9 cellular contexts compared by ENCODE assay signal in the genomic region with DNA sequence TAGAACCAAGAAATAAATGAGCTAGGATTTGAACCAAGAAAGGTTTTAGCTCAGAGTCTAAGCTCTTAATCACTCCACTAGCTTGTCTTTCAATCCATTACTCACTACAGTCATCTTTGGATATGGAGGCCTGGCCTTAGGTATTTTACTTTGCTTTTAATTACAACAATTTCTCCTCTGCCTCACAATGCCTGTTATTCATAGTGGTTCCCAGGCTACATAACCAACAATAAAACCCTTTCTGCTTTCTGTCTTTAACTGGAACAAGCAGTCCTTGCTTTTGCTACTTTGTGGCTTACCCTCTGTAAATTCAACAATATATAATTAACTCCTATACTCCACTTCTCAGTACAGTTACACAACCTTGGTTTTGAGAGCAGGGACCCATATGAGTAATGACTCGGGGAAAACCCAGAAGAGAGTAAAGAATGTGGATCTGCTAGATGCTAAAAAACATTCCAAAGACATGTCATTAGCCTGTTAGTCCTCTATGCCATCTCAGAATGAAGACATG.
A peak's percentile ranks its signal among the peaks of the same experiment; 100 is the strongest.
DNase-seq lines count a peak whose midpoint lies in the region; TF ChIP-seq lines count a peak whose summit lies in the region.
"Had no signal": no experiment of that assay in that cellular context is flagged by ENCODE, and none has a peak within 500 bp of the region (broad histone marks: within the 10 kb centered on the region; RNA-seq: fewer than 3 reads in every experiment).

No MANE protein-coding gene starts in this region.

- DNase-seq in GM06990 (ENCODE audit: extremely low read depth, insufficient read length), result peak; percentile 15
- DNase-seq in GM23248, result peak; percentile 86
- DNase-seq in MV-4-11 (lab: John Stamatoyannopoulos, UW), result peak; percentile 31
- DNase-seq in fibroblast of the aortic adventitia (ENCODE audit: low read depth), result peak; percentile 85
- DNase-seq in GM10266 (ENCODE audit: extremely low spot score), result no peak
- DNase-seq in CD4-positive, alpha-beta memory T cell, result no peak
- DNase-seq in KBM-7, result no peak

- peak overlapping the region; percentile 19 for H3K4me2 ChIP-seq in GM23248 (ENCODE audit: unreplicated experiment)

- peak overlapping the region in 1 of 7 donors; percentile 60 for H3K27ac Mint-ChIP-seq in CD4-positive, alpha-beta memory T cell

- TF ChIP-seq CTCF in GM06990 (IDR thresholded peaks at IDR 0.05; ENCODE audit: insufficient read depth, low read length, poor library complexity, severe bottlenecking) (no peak), fibroblast of the aortic adventitia (IDR thresholded peaks at IDR 0.05; ENCODE audit: insufficient read depth, low read length) (no peak), GM10266 (IDR thresholded peaks at IDR 0.05; ENCODE audit: control insufficient read depth, insufficient read depth, low read depth, missing control alignments) (no peak)

- H3K9me2 ChIP-seq in GM23248 (ENCODE audit: insufficient read depth), result no peaks in the 10 kb centered on the region

- CTCF ChIA-PET in CD4-positive, alpha-beta memory T cell (lab: Charles Lee; ENCODE audit: partially characterized antibody), result interaction anchor here (1.0 to 3.2 kb wide), 3 partner anchors 231 to 265 kb away, joined by 3 to 18 read pairs (median 5); no protein-coding TSS in a partner anchor

- H3K79me2 ChIP-seq in GM23248 (ENCODE audit: insufficient read depth), result no peaks in the 10 kb centered on the region

- peaks cover 10 to 23% of the 10 kb centered on the region in 2 donors for H3K36me3 Mint-ChIP-seq in CD4-positive, alpha-beta memory T cell

- in situ Hi-C loops in GM23248 (cut with MboI), result no loop called here
- in situ Hi-C loops in KBM-7 (cut with MboI; ENCODE audit: low pct_unique_long_range_greater_than_20kb, low sequenced_read_pairs), result no loop called here

- no peaks in the 10 kb centered on the region for H3K9me3 ChIP-seq in GM23248 (ENCODE audit: low read depth)
- no peaks in the 10 kb centered on the region for H3K9me3 ChIP-seq in CD4-positive, alpha-beta memory T cell (ENCODE audit: control insufficient read depth in 1 of 2, low read length in 2 of 2)

- peaks cover 0 to 9% (median 8%) of the 10 kb centered on the region in 4 donors for H3K4me1 Mint-ChIP-seq in CD4-positive, alpha-beta memory T cell

- H4K20me1 ChIP-seq in GM23248 (ENCODE audit: insufficient read depth), result no peaks in the 10 kb centered on the region

- intact Hi-C loops in CD4-positive, alpha-beta memory T cell (cut with micrococcal nuclease), result no loop called here

- H3K27ac ChIP-seq in GM23248, result peak overlapping the region; percentile 75
- peak overlapping the region; percentile 71 for H3K27ac ChIP-seq in temporal lobe (ENCODE audit: low read depth, low read length)
- H3K27ac ChIP-seq in CD4-positive, alpha-beta memory T cell (ENCODE audit: low read depth, low read length), result no peak overlapping the region

- peaks cover 25% of the 10 kb centered on the region for H3K4me1 ChIP-seq in GM23248 (ENCODE audit: insufficient read depth)
- no peaks in the 10 kb centered on the region for H3K4me1 ChIP-seq in CD4-positive, alpha-beta memory T cell (ENCODE audit: insufficient read depth, low read length)

- H3K4me3 ChIP-seq in GM06990 (replicated peaks; ENCODE audit: low read depth, low read length), result no peak overlapping the region
- no peak overlapping the region for H3K4me3 ChIP-seq in GM23248
- H3K4me3 ChIP-seq in fibroblast of the aortic adventitia (ENCODE audit: low read depth, low read length), result no peak overlapping the region
- no peak overlapping the region for H3K4me3 ChIP-seq in CD4-positive, alpha-beta memory T cell (ENCODE audit: low read length in 2 of 2)
- H3K4me3 ChIP-seq: K562 had no signal

- no peaks in the 10 kb centered on the region for H3K27me3 Mint-ChIP-seq in CD4-positive, alpha-beta memory T cell

- no peaks in the 10 kb centered on the region for H3K9me3 Mint-ChIP-seq in CD4-positive, alpha-beta memory T cell

- H3K4me3 Mint-ChIP-seq in CD4-positive, alpha-beta memory T cell, result no peak overlapping the region

- H3K36me3 ChIP-seq in GM06990 (ENCODE audit: control insufficient read depth, insufficient read depth, low read length) (no peaks in the 10 kb centered on the region), GM23248 (ENCODE audit: low read depth) (0 out of 2 replicates have a peak, but pooled peaks cover under 1% of the 10 kb centered on the region)
- H3K36me3 ChIP-seq in CD4-positive, alpha-beta memory T cell (ENCODE audit: insufficient read depth, low read length), result no peaks in the 10 kb centered on the region

- H3K27me3 ChIP-seq in GM06990 (replicated peaks; ENCODE audit: control insufficient read depth, insufficient read depth, low read length), result no peaks in the 10 kb centered on the region; the same call in 1 of the 2 replicates
- H3K27me3 ChIP-seq in GM23248 (replicated peaks; ENCODE audit: insufficient read depth), result no peaks in the 10 kb centered on the region
- H3K27me3 ChIP-seq in CD4-positive, alpha-beta memory T cell (ENCODE audit: insufficient read depth, low read length), result no peaks in the 10 kb centered on the region

- H2AFZ ChIP-seq in GM23248, result no peak overlapping the region

- peak overlapping the region; percentile 8 for H3K9ac ChIP-seq in GM23248

- peaks cover 36% of the 10 kb centered on the region for H3F3A ChIP-seq in GM23248 (ENCODE audit: insufficient read depth)

- 0% methylated on average over 1 of the region's 1 CpG for WGBS in GM23248 (ENCODE audit: low coverage in 1 of 2, low lambda C conversion rate in 2 of 2, missing lambda C conversion rate in 2 of 2), 2 experiments

- POLR2A ChIA-PET in CD4-positive, alpha-beta memory T cell (lab: Charles Lee; ENCODE audit: partially characterized antibody), result no interaction called here

Comparison
In these comparisons a context has a peak if more than half of its experiments do, and no peak if none do; other contexts are left out.
1. DNase-seq: peak in GM06990 (single experiment), GM23248 (single experiment), MV-4-11 (single experiment) and fibroblast of the aortic adventitia (single experiment); none in GM10266 (single experiment), CD4-positive, alpha-beta memory T cell (0 of 5) and KBM-7 (single experiment).